14 cellular contexts compared by ENCODE assay signal in the genomic region with DNA sequence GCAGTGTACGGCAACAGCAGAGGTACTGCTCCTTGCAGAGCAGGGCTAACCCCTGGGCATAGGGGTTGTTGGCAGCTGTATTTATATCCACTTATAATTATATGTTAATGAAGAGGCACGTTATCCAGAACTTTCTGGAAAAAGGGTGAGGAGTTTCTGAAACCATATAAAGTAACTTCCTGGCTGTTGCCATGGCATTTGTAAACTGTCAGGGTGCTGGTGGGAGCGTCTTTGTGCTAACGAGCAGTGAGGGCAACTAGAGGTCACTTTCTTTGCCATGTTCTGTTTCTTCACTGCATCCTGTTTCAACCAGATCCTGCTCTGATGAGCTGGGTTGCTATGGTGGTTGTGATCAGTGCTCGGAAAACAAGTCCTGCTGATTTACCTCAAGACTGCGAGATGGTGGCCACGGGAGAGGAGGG. TPM values are rescaled to one million over a fixed set of nuclear protein-coding genes. Genes with fewer than 3 reads are reported as not detected.
DNase-seq lines count a peak whose midpoint lies in the region; ATAC-seq and TF ChIP-seq lines count a peak whose summit lies in the region.
"Had no signal": no experiment of that assay in that cellular context is flagged by ENCODE, and none has a peak within 500 bp of the region (broad histone marks: within the 10 kb centered on the region; RNA-seq: fewer than 3 reads in every experiment).

No MANE protein-coding gene starts in this region.

- ATAC-seq in mucosa of descending colon (peak; percentile 52), HG03439 (IDR thresholded peaks at IDR 0.05; ENCODE audit: unreplicated experiment) (no peak), HG03139 (IDR thresholded peaks at IDR 0.05; ENCODE audit: unreplicated experiment) (no peak)

- H3K9me3 ChIP-seq in mucosa of descending colon: no peaks in the 10 kb centered on the region
- no peaks in the 10 kb centered on the region for H3K9me3 ChIP-seq in MM.1S (replicated peaks; ENCODE audit: insufficient read depth, low read length)
- H3K9me3 ChIP-seq: uterus had no signal

- no peak for TF ChIP-seq CTCF in mucosa of descending colon (IDR thresholded peaks at IDR 0.05)
- TF ChIP-seq CTCF in MM.1S (IDR thresholded peaks at IDR 0.05; ENCODE audit: low read length): no peak

- H4K20me1 ChIP-seq in MM.1S (ENCODE audit: insufficient read depth, low read length): no peaks in the 10 kb centered on the region

- no peak overlapping the region for H3K9ac ChIP-seq in MM.1S (ENCODE audit: low read length)

- H3K4me1 ChIP-seq in mucosa of descending colon (ENCODE audit: low read depth) (no peaks in the 10 kb centered on the region), MM.1S (ENCODE audit: low read length) (peaks cover 37% of the 10 kb centered on the region)
- H3K4me1 ChIP-seq: uterus had no signal

- H3K36me3 ChIP-seq in mucosa of descending colon (ENCODE audit: low read depth) (no peaks in the 10 kb centered on the region), MM.1S (replicated peaks; ENCODE audit: insufficient read depth, low read length) (no peaks in the 10 kb centered on the region)
- H3K36me3 ChIP-seq: uterus had no signal

- H3K79me2 ChIP-seq in MM.1S (ENCODE audit: low read length): no peaks in the 10 kb centered on the region

- H2AFZ ChIP-seq in MM.1S (ENCODE audit: low read length): no peak overlapping the region

- no peak overlapping the region for H3K27ac ChIP-seq in MM.1S (ENCODE audit: low read length)
- H3K27ac ChIP-seq: C4-2B, skin epidermis, uterus had no signal

- intact Hi-C loops in mucosa of descending colon (cut with DNase I, micrococcal nuclease): no loop called here

- no peak overlapping the region for H3K4me2 ChIP-seq in MM.1S (ENCODE audit: low read depth, low read length)

- no peaks in the 10 kb centered on the region for H3K9me2 ChIP-seq in MM.1S (replicated peaks; ENCODE audit: insufficient read depth, low read length)

- DNase-seq in EH (ENCODE audit: low read depth) (peak; percentile 59), NOMO-1 treated with DMSO at 0.1 percent for 48 hours (lab: John Stamatoyannopoulos, UW; ENCODE audit: unreplicated experiment) (peak; percentile 91), mucosa of descending colon (no peak), MM.1S (no peak)
- DNase-seq in central memory CD4-positive, alpha-beta T cell: peak; percentile 53
- DNase-seq in stimulated activated naive CD4-positive, alpha-beta T cell (lab: John Stamatoyannopoulos, UW): no peak
- DNase-seq: H9, Karpas-422, NCI-H524, uterus had no signal

- H3K4me3 ChIP-seq in mucosa of descending colon (no peak overlapping the region), MM.1S (ENCODE audit: low read length) (no peak overlapping the region)
- H3K4me3 ChIP-seq: skin epidermis, uterus had no signal

- H3F3A ChIP-seq in MM.1S (ENCODE audit: insufficient read depth, low read length): peaks cover 12% of the 10 kb centered on the region

- H3K27me3 ChIP-seq in MM.1S (replicated peaks; ENCODE audit: insufficient read depth, low read length): no peaks in the 10 kb centered on the region
- H3K27me3 ChIP-seq: uterus had no signal

RNA-seq across cellular contexts. Expression of a gene that starts 11.1 kb away (rescaled TPM):
- 10 to 100 TPM; 46.2 to 73.8 (median 68.0) TPM for total RNA-seq in mucosa of descending colon

Comparison
In these comparisons a context has a peak if more than half of its experiments do, and no peak if none do; other contexts are left out.
1. DNase-seq: peak in EH (single experiment), NOMO-1 treated with DMSO at 0.1 percent for 48 hours (single experiment) and central memory CD4-positive, alpha-beta T cell (single experiment); none in mucosa of descending colon (0 of 3), stimulated activated naive CD4-positive, alpha-beta T cell (0 of 6) and MM.1S (single experiment).